ENCODE assay signal across 1 cellular context in genomic region chr7:25857376-25858067, GRCh38.
TF ChIP-seq lines count a peak whose summit lies in the region.

No MANE protein-coding gene starts in this region.

TF ChIP-seq in K562, 482 proteins besides CTCF, POLR2A, EP300 and RAD21 (continued from another document and continues in another):
- TF ChIP-seq MAZ (CRISPR knock-in tag; conservative IDR thresholded peaks at IDR 0.05 in 1 of 2, IDR thresholded peaks at IDR 0.05 in 1 of 2) (no peak; a peak in 1 of 4 replicates), PHF21A (IDR thresholded peaks at IDR 0.05; ENCODE audit: borderline replicate concordance, low read depth) (peak; percentile 5; the same call in 1 of the 2 replicates), CEBPB (tag; IDR thresholded peaks at IDR 0.05) (peak; percentile 92), XRCC4 (IDR thresholded peaks at IDR 0.05; ENCODE audit: extremely low read depth, insufficient read depth, insufficient read length) (no peak), SETDB1 (IDR thresholded peaks at IDR 0.05; ENCODE audit: low read length) (no peak), FOXA1 (IDR thresholded peaks at IDR 0.05; ENCODE audit: borderline replicate concordance) (no peak), ZNF57 (CRISPR knock-in tag; IDR thresholded peaks at IDR 0.05) (no peak), HNRNPLL (IDR thresholded peaks at IDR 0.05; ENCODE audit: low read depth, low read length, poor library complexity, severe bottlenecking) (no peak), LEF1 (IDR thresholded peaks at IDR 0.05) (0 out of 2 replicates have a peak, but pooled peaks have one; percentile 11), SMAD3 (CRISPR knock-in tag; conservative IDR thresholded peaks at IDR 0.05) (no peak), DLX4 (CRISPR knock-in tag; IDR thresholded peaks at IDR 0.05) (no peak), NCOA2 (IDR thresholded peaks at IDR 0.05; ENCODE audit: partially characterized antibody in 2 of 2) (no peak), BRF1 (IDR thresholded peaks at IDR 0.05; ENCODE audit: borderline replicate concordance, extremely low read depth, insufficient read length) (no peak), SRSF1 (IDR thresholded peaks at IDR 0.05; ENCODE audit: low read depth, low read length) (no peak), ATF7 (IDR thresholded peaks at IDR 0.05) (no peak), ZNF695 (CRISPR knock-in tag; IDR thresholded peaks at IDR 0.05) (no peak), ARID2 (IDR thresholded peaks at IDR 0.05) (no peak), NR1H2 (CRISPR knock-in tag; IDR thresholded peaks at IDR 0.05) (no peak), POLR3G (IDR thresholded peaks at IDR 0.05; ENCODE audit: extremely low read depth, insufficient read length, insufficient replicate concordance) (no peak), MCM7 (IDR thresholded peaks at IDR 0.05) (no peak), ZNF384 (IDR thresholded peaks at IDR 0.05; ENCODE audit: low read depth, low read length) (no peak), DACH1 (IDR thresholded peaks at IDR 0.05; ENCODE audit: partially characterized antibody) (no peak), CEBPG (CRISPR knock-in tag; IDR thresholded peaks at IDR 0.05) (peak; percentile 50; the same call in 1 of the 2 replicates), CEBPG (tag; conservative IDR thresholded peaks at IDR 0.05 in 1 of 2, IDR thresholded peaks at IDR 0.05 in 1 of 2) (peak; percentile 70 to 75), ZNF184 (CRISPR knock-in tag; IDR thresholded peaks at IDR 0.05) (no peak), FIP1L1 (IDR thresholded peaks at IDR 0.05; ENCODE audit: low read depth, low read length, poor library complexity, severe bottlenecking) (no peak), CBX1 (IDR thresholded peaks at IDR 0.05; ENCODE audit: low read depth) (no peak), EHMT2 (IDR thresholded peaks at IDR 0.05) (peak; percentile 12; the same call in 1 of the 2 replicates), MAX (CRISPR knock-in tag; IDR thresholded peaks at IDR 0.05) (no peak), NKRF (IDR thresholded peaks at IDR 0.05; ENCODE audit: borderline replicate concordance) (no peak), ZNF347 (CRISPR knock-in tag; IDR thresholded peaks at IDR 0.05; ENCODE audit: low read depth) (no peak), ZNF766 (CRISPR knock-in tag; conservative IDR thresholded peaks at IDR 0.05) (peak; percentile 43; the same call in 1 of the 2 replicates), SREBF1 (IDR thresholded peaks at IDR 0.05; ENCODE audit: borderline replicate concordance, low read depth, low read length) (no peak), CREB1 (IDR thresholded peaks at IDR 0.05) (no peak), CREB1 (CRISPR knock-in tag; IDR thresholded peaks at IDR 0.05) (no peak), MYC (IDR thresholded peaks at IDR 0.05; ENCODE audit: low read depth, low read length) (no peak), MYC (CRISPR knock-in tag; IDR thresholded peaks at IDR 0.05; ENCODE audit: borderline replicate concordance, low read depth) (no peak), ASH1L (IDR thresholded peaks at IDR 0.05; ENCODE audit: borderline replicate concordance, low read depth, partially characterized antibody) (no peak), TEAD1 (CRISPR knock-in tag; IDR thresholded peaks at IDR 0.05) (no peak), SUPT5H (IDR thresholded peaks at IDR 0.05) (no peak), TAF15 (IDR thresholded peaks at IDR 0.05; ENCODE audit: low read depth, low read length) (no peak), SMARCC2 (IDR thresholded peaks at IDR 0.05; ENCODE audit: low read depth) (no peak), CGGBP1 (CRISPR knock-in tag; IDR thresholded peaks at IDR 0.05) (no peak), NR4A1 (CRISPR knock-in tag; IDR thresholded peaks at IDR 0.05) (no peak), NR4A1 (tag; IDR thresholded peaks at IDR 0.05) (no peak), ATF6 (CRISPR knock-in tag; IDR thresholded peaks at IDR 0.05) (no peak), MTA3 (IDR thresholded peaks at IDR 0.05; ENCODE audit: borderline replicate concordance) (no peak), ARID3B (CRISPR knock-in tag; IDR thresholded peaks at IDR 0.05; ENCODE audit: borderline replicate concordance) (no peak), E2F3 (CRISPR knock-in tag; IDR thresholded peaks at IDR 0.05) (no peak), ZNF224 (CRISPR knock-in tag; IDR thresholded peaks at IDR 0.05) (no peak), PKNOX1 (IDR thresholded peaks at IDR 0.05) (no peak), ZNF668 (CRISPR knock-in tag; IDR thresholded peaks at IDR 0.05) (no peak), RERE (CRISPR knock-in tag; IDR thresholded peaks at IDR 0.05; ENCODE audit: borderline replicate concordance) (no peak), NR2F6 (CRISPR knock-in tag; IDR thresholded peaks at IDR 0.05) (no peak), MIER1 (IDR thresholded peaks at IDR 0.05; ENCODE audit: low read depth) (no peak), BRD4 (IDR thresholded peaks at IDR 0.05) (peak; percentile 72; the same call in 1 of the 2 replicates), THAP12 (CRISPR knock-in tag; IDR thresholded peaks at IDR 0.05) (peak; percentile 52; the same call in 1 of the 2 replicates), SMAD2 (IDR thresholded peaks at IDR 0.05; ENCODE audit: low read depth, low read length) (no peak), EWSR1 (IDR thresholded peaks at IDR 0.05; ENCODE audit: borderline replicate concordance, low read depth, partially characterized antibody) (no peak), BRCA1 (IDR thresholded peaks at IDR 0.05) (no peak), BRCA1 (CRISPR knock-in tag; IDR thresholded peaks at IDR 0.05) (no peak), KLF16 (IDR thresholded peaks at IDR 0.05) (no peak)
